8 cellular contexts compared by ENCODE assay signal in genomic region chr13:113209336-113209879, GRCh38. TPM values are rescaled to one million over a fixed set of nuclear protein-coding genes. Genes with fewer than 3 reads are reported as not detected.
DNase-seq lines count a peak whose midpoint lies in the region; ATAC-seq lines count a peak whose summit lies in the region.

TSS of gene CUL4A (plus strand) at chr13:113209613. CDS start at chr13:113209628, 15 bp downstream.

- peak within 1 kb of the TSS; percentile 85 to 96 (median 93) for H3K4me2 ChIP-seq in BLaER1 treated with 17β-estradiol and CSF1 and Interleukin-3, amounts not matched to agents 10 nM and 100 nM

- H3K27ac ChIP-seq in BLaER1 treated with 17β-estradiol and CSF1 and Interleukin-3, amounts not matched to agents 10 nM and 100 nM = peak within 1 kb of the TSS; percentile 96 to 99 (median 98)
- peak within 1 kb of the TSS; percentile 95 for H3K27ac ChIP-seq in epithelial cell of prostate

- ATAC-seq in GM19025 (IDR thresholded peaks at IDR 0.05; ENCODE audit: low read depth, unreplicated experiment) (peak; percentile 40), HG03196 (IDR thresholded peaks at IDR 0.05; ENCODE audit: unreplicated experiment) (peak; percentile 44)

- H3K27me3 ChIP-seq in BLaER1 treated with 17β-estradiol and CSF1 and Interleukin-3, amounts not matched to agents 10 nM and 100 nM = no peaks in the 10 kb centered on the region

- peaks cover 33 to 64% (median 57%) of the 10 kb centered on the region in 11 experiments for H3K36me3 ChIP-seq in BLaER1 treated with 17β-estradiol and CSF1 and Interleukin-3, amounts not matched to agents 10 nM and 100 nM

- 0 out of 22 replicates have a peak, but pooled peaks cover 0 to 3% (median 0%) of the 10 kb centered on the region in 11 experiments for H3K9me3 ChIP-seq in BLaER1 treated with 17β-estradiol and CSF1 and Interleukin-3, amounts not matched to agents 10 nM and 100 nM (replicated peaks in 1 of 11)

- peaks cover 34 to 72% (median 52%) of the 10 kb centered on the region in 10 experiments for H3K4me1 ChIP-seq in BLaER1 treated with 17β-estradiol and CSF1 and Interleukin-3, amounts not matched to agents 10 nM and 100 nM

- peaks cover 47 to 74% (median 65%) of the 10 kb centered on the region in 11 experiments for H4K20me1 ChIP-seq in BLaER1 treated with 17β-estradiol and CSF1 and Interleukin-3, amounts not matched to agents 10 nM and 100 nM

- DNase-seq in NCI-H82 (lab: John Stamatoyannopoulos, UW) (peak; percentile 90), activated T-cell treated with anti-CD3 and anti-CD28 coated beads for 24 hours (ENCODE audit: low read depth) (peak; percentile 71), epithelial cell of prostate (ENCODE audit: low read depth, low spot score) (no peak), mucosa of gallbladder (ENCODE audit: low spot score) (peak; percentile 72)
- DNase-seq in stimulated activated CD8-positive, alpha-beta memory T cell treated with anti-CD3 and anti-CD28 coated beads, Interleukin-4, amount 100 ng/mL, for 48 hours = peak; percentile 79

- H3K4me3 ChIP-seq in BLaER1 treated with 17β-estradiol and CSF1 and Interleukin-3, amounts not matched to agents 10 nM and 100 nM = peak within 1 kb of the TSS; percentile 76 to 92 (median 86)

- H3K9ac ChIP-seq in BLaER1 treated with 17β-estradiol and CSF1 and Interleukin-3, amounts not matched to agents 10 nM and 100 nM = peak within 1 kb of the TSS; percentile 95 to 99 (median 98)

RNA-seq across cellular contexts. Expression of gene CUL4A, which starts in this region (rescaled TPM):
- total RNA-seq in mucosa of gallbladder = 55.4 TPM
